Comparison of ENCODE assay signal across 27 cellular contexts in genomic region chr3:33159234-33159633, GRCh38. TPM values are rescaled to one million over a fixed set of nuclear protein-coding genes. Genes with fewer than 3 reads are reported as not detected.
"Had no signal": no experiment of that assay in that cellular context is flagged by ENCODE, and none has a peak within 500 bp of the region (broad histone marks: within the 10 kb centered on the region; RNA-seq: fewer than 3 reads in every experiment).

No MANE protein-coding gene starts in this region.

- H3K9me3 ChIP-seq: ovary, psoas muscle, right lobe of liver, sigmoid colon, stomach, tibial nerve, upper lobe of left lung, uterus had no signal

- H3K36me3 Mint-ChIP-seq: natural killer cell; neural progenitor cell; stimulated activated effector memory CD8-positive, alpha-beta T cell treated with anti-CD3 and anti-CD28 coated beads, Interleukin-12 subunit alpha, Interleukin-12 subunit beta, amount 100 ng/mL, for 72 hours; stimulated activated naive B cell treated with anti-CD40 and anti-IgM and Interleukin-4, amounts not matched to agents 10 μg/mL and 1 μg/mL and 100 μg/mL, for 72 hours had no signal

- H3K4me3 ChIP-seq: neural progenitor cell, ovary, psoas muscle, right lobe of liver, sigmoid colon, stomach, tibial nerve, upper lobe of left lung, uterus had no signal

- H3K4me1 ChIP-seq: neural progenitor cell, parathyroid adenoma, psoas muscle, right lobe of liver, stomach, tibial nerve, upper lobe of left lung had no signal

- H3K27ac Mint-ChIP-seq: naive B cell; natural killer cell; nephron; neural progenitor cell; progenitor cell of endocrine pancreas; stimulated activated effector memory CD8-positive, alpha-beta T cell treated with anti-CD3 and anti-CD28 coated beads, Interleukin-12 subunit alpha, Interleukin-12 subunit beta, amount 100 ng/mL, for 72 hours; stimulated activated naive B cell treated with anti-CD40 and anti-IgM and Interleukin-4, amounts not matched to agents 10 μg/mL and 1 μg/mL and 100 μg/mL, for 72 hours; stimulated activated naive CD8-positive, alpha-beta T cell treated with anti-CD3 and anti-CD28 coated beads, Interleukin-15, Interleukin-2, amounts not matched to agents 100 ng/mL and 50 ng/mL, for 24 hours had no signal

- H3K36me3 ChIP-seq: neural progenitor cell, ovary, right lobe of liver, sigmoid colon, stomach, tibial nerve, upper lobe of left lung, uterus had no signal

- H3K4me3 Mint-ChIP-seq: naive B cell; natural killer cell; nephron; neural progenitor cell; stimulated activated effector memory CD8-positive, alpha-beta T cell treated with anti-CD3 and anti-CD28 coated beads, Interleukin-12 subunit alpha, Interleukin-12 subunit beta, amount 100 ng/mL, for 72 hours; stimulated activated naive B cell treated with anti-CD40 and anti-IgM and Interleukin-4, amounts not matched to agents 10 μg/mL and 1 μg/mL and 100 μg/mL, for 72 hours; stimulated activated naive CD8-positive, alpha-beta T cell treated with anti-CD3 and anti-CD28 coated beads, Interleukin-15, Interleukin-2, amounts not matched to agents 100 ng/mL and 50 ng/mL, for 24 hours had no signal

- H3K27me3 Mint-ChIP-seq: progenitor cell of endocrine pancreas; stimulated activated naive B cell treated with anti-CD40 and anti-IgM and Interleukin-4, amounts not matched to agents 10 μg/mL and 1 μg/mL and 100 μg/mL, for 72 hours had no signal

- H3K27ac ChIP-seq: neural progenitor cell, ovary, parathyroid adenoma, psoas muscle, right lobe of liver, sigmoid colon, stomach, tibial nerve, upper lobe of left lung, uterus had no signal

- H3K4me1 Mint-ChIP-seq: natural killer cell; neural progenitor cell; stimulated activated effector memory CD8-positive, alpha-beta T cell treated with anti-CD3 and anti-CD28 coated beads, Interleukin-12 subunit alpha, Interleukin-12 subunit beta, amount 100 ng/mL, for 72 hours had no signal

- H3K9me3 Mint-ChIP-seq: naive B cell; natural killer cell; nephron; neural progenitor cell; stimulated activated effector memory CD8-positive, alpha-beta T cell treated with anti-CD3 and anti-CD28 coated beads, Interleukin-12 subunit alpha, Interleukin-12 subunit beta, amount 100 ng/mL, for 72 hours; stimulated activated naive B cell treated with anti-CD40 and anti-IgM and Interleukin-4, amounts not matched to agents 10 μg/mL and 1 μg/mL and 100 μg/mL, for 72 hours; stimulated activated naive CD8-positive, alpha-beta T cell treated with anti-CD3 and anti-CD28 coated beads, Interleukin-15, Interleukin-2, amounts not matched to agents 100 ng/mL and 50 ng/mL, for 24 hours had no signal

- H3K27me3 ChIP-seq: neural progenitor cell, ovary, right lobe of liver, sigmoid colon, stomach, tibial nerve, upper lobe of left lung, uterus had no signal

- ATAC-seq: natural killer cell; psoas muscle; right cardiac atrium; stimulated activated effector memory CD8-positive, alpha-beta T cell treated with anti-CD3 and anti-CD28 coated beads, Interleukin-12 subunit alpha, Interleukin-12 subunit beta, amount 100 ng/mL, for 72 hours; stimulated activated naive B cell treated with anti-CD40 and anti-IgM and Interleukin-4, amounts not matched to agents 10 μg/mL and 1 μg/mL and 100 μg/mL, for 72 hours had no signal

- DNase-seq: naive B cell; natural killer cell; occipital lobe; ovary; posterior cingulate gyrus; psoas muscle; right cardiac atrium; right lobe of liver; sigmoid colon; small intestine; stimulated activated CD4-positive, alpha-beta T cell treated with anti-CD3 and anti-CD28 coated beads, Interleukin-15, amount 100 ng/mL, for 24 hours; stimulated activated CD4-positive, alpha-beta T cell treated with anti-CD3 and anti-CD28 coated beads, Interleukin-2, amount 100 ng/mL, for 24 hours; stimulated activated CD4-positive, alpha-beta T cell treated with anti-CD3 and anti-CD28 coated beads, Interleukin-2, amount 100 ng/mL, for 48 hours; stimulated activated CD4-positive, alpha-beta T cell treated with anti-CD3 and anti-CD28 coated beads, Interleukin-4, amount 100 ng/mL, for 24 hours; stimulated activated naive B cell treated with anti-CD40 and anti-IgM and Interleukin-4, amounts not matched to agents 10 μg/mL and 1 μg/mL and 100 μg/mL, for 72 hours; stimulated activated naive CD4-positive, alpha-beta T cell treated with Interleukin-2 at 50 U/mL for 16 hours; stomach; trophoblast cell; upper lobe of left lung; uterus had no signal

RNA-seq across cellular contexts. Expression of gene SUSD5, which starts 59.4 kb away (rescaled TPM):
- total RNA-seq: natural killer cell had no signal
